8 cellular contexts compared by ENCODE assay signal in genomic region chr4:30454504-30454903, GRCh38.
"Had no signal": no experiment of that assay in that cellular context is flagged by ENCODE, and none has a peak within 500 bp of the region (broad histone marks: within the 10 kb centered on the region; RNA-seq: fewer than 3 reads in every experiment).

No MANE protein-coding gene starts in this region.

- H3K9me3 Mint-ChIP-seq: GM23338 had no signal

- H3K4me3 ChIP-seq: GM23338 had no signal

- DNase-seq: H9, HCEC 1CT, KBM-7 had no signal

- H3K4me1 Mint-ChIP-seq: GM23338, H9, IgD-negative memory B cell had no signal

- H3K36me3 Mint-ChIP-seq: IgD-negative memory B cell had no signal

- H3K27ac Mint-ChIP-seq: GM23338, H9, IgD-negative memory B cell had no signal

- H3K4me3 Mint-ChIP-seq: GM23338, H9, IgD-negative memory B cell had no signal

- FAIRE-seq: H1, H54, HepG2 had no signal

- H3K27me3 Mint-ChIP-seq: IgD-negative memory B cell had no signal

- ATAC-seq: GM23338, HepG2 had no signal
